Comparison of ENCODE assay signal across 23 cellular contexts in genomic region chr3:160135850-160136249, GRCh38.
DNase-seq lines count a peak whose midpoint lies in the region; ATAC-seq and TF ChIP-seq lines count a peak whose summit lies in the region.
"Had no signal": no experiment of that assay in that cellular context is flagged by ENCODE, and none has a peak within 500 bp of the region (broad histone marks: within the 10 kb centered on the region; RNA-seq: fewer than 3 reads in every experiment).

No MANE protein-coding gene starts in this region.

- no peaks in the 10 kb centered on the region for H3K27me3 Mint-ChIP-seq in memory B cell
- H3K27me3 Mint-ChIP-seq: IgD-negative memory B cell had no signal

- no peaks in the 10 kb centered on the region for H3K36me3 Mint-ChIP-seq in memory B cell

- ATAC-seq in GM18502 (IDR thresholded peaks at IDR 0.05; ENCODE audit: poor library complexity, unreplicated experiment) (peak; percentile 34), GM21390 (IDR thresholded peaks at IDR 0.05; ENCODE audit: unreplicated experiment) (peak; percentile 29), memory B cell (ENCODE audit: low read depth) (peak; percentile 38), GM21515 (IDR thresholded peaks at IDR 0.05; ENCODE audit: unreplicated experiment) (no peak), GM21381 (IDR thresholded peaks at IDR 0.05; ENCODE audit: unreplicated experiment) (no peak)

- peaks cover 11% of the 10 kb centered on the region for H3K4me1 Mint-ChIP-seq in memory B cell
- H3K4me1 Mint-ChIP-seq: neural crest cell had no signal

- H3K4me3 Mint-ChIP-seq in memory B cell: no peak overlapping the region
- H3K4me3 Mint-ChIP-seq: dendritic cell treated with granulocyte-macrophage colony-stimulating factor and Interleukin-4, amounts not matched to agents 40 ng/mL and 50 ng/mL, for 4 days; neural crest cell; T-helper 2 cell treated with Interferon-gamma antibody and Interleukin-4, amounts not matched to agents 5 μg/mL and 100 μg/mL, for 36 hours had no signal

- no peak overlapping the region for H3K4me3 ChIP-seq in HL-60 (replicated peaks; ENCODE audit: insufficient read depth, low read length)
- H3K4me3 ChIP-seq: prostate gland, uterus had no signal

- peak overlapping the region; percentile 63 for H3K27ac ChIP-seq in HL-60 (replicated peaks)
- H3K27ac ChIP-seq: brain microvascular endothelial cell, prostate gland, uterus had no signal

- H3K27me3 ChIP-seq in HL-60 (ENCODE audit: insufficient read depth, poor library complexity, severe bottlenecking): no peaks in the 10 kb centered on the region
- H3K27me3 ChIP-seq: brain microvascular endothelial cell, uterus had no signal

- TF ChIP-seq CTCF in HL-60 (IDR thresholded peaks at IDR 0.05; ENCODE audit: insufficient read depth, low read length): no peak

- no peaks in the 10 kb centered on the region for H3K9me3 Mint-ChIP-seq in memory B cell
- H3K9me3 Mint-ChIP-seq: dendritic cell treated with granulocyte-macrophage colony-stimulating factor and Interleukin-4, amounts not matched to agents 40 ng/mL and 50 ng/mL, for 4 days; neural crest cell had no signal

- no peak for DNase-seq in HL-60 (ENCODE audit: low read depth in 1 of 2, low spot score in 1 of 2)
- DNase-seq in memory B cell (ENCODE audit: low spot score in 2 of 2): no peak
- no peak for DNase-seq in mucosa of gallbladder (ENCODE audit: low spot score)
- DNase-seq: activated CD8-positive, alpha-beta memory T cell treated with anti-CD3 and anti-CD28 coated beads for 24 hours; brain microvascular endothelial cell; foreskin melanocyte; GF-D8; midbrain; NCI-H510A treated with DMSO at 0.1 percent for 48 hours; OCI-M1; SIG-M5; small intestine; stimulated activated CD4-positive, alpha-beta T cell treated with anti-CD3 and anti-CD28 coated beads, Interleukin-4, amount 100 ng/mL, for 1 hour; uterus had no signal

- peak overlapping the region; percentile 35 for H3K27ac Mint-ChIP-seq in memory B cell
- H3K27ac Mint-ChIP-seq: dendritic cell treated with granulocyte-macrophage colony-stimulating factor and Interleukin-4, amounts not matched to agents 40 ng/mL and 50 ng/mL, for 4 days; T-helper 2 cell treated with Interferon-gamma antibody and Interleukin-4, amounts not matched to agents 5 μg/mL and 100 μg/mL, for 36 hours had no signal

Comparison
In these comparisons a context has a peak if more than half of its experiments do, and no peak if none do; other contexts are left out.
1. ATAC-seq: peak in GM18502 (single experiment), GM21390 (single experiment) and memory B cell (single experiment); none in GM21515 (single experiment) and GM21381 (single experiment).